Comparison of ENCODE assay signal across 24 cellular contexts in the genomic region with DNA sequence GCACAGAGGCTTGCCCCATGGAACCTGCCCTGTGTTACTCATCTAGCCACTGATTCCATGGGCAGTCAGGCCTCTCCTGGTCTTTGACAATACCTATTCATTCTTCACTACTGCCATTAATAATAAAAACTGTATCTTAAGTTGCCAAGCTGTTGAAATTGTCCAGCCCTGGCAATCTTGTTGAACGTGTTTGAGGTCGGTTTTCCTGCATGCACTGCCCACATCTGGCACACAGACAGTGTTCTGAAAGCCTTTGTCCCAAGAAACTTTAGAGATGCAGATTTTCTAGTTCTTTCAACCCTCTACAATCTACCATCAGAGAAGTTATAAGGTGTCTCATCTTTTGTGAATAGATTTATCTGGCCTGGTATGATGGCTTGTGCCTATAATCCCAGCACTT.
DNase-seq lines count a peak whose midpoint lies in the region; ATAC-seq, FAIRE-seq and TF ChIP-seq lines count a peak whose summit lies in the region.
"Had no signal": no experiment of that assay in that cellular context is flagged by ENCODE, and none has a peak within 500 bp of the region (broad histone marks: within the 10 kb centered on the region; RNA-seq: fewer than 3 reads in every experiment).

No MANE protein-coding gene starts in this region.

- CTCF ChIA-PET in K562 (lab: Yijun Ruan, JAX; ENCODE audit: low intra/inter-chr PET ratio): no interaction called here

- H2BK120ac ChIP-seq in neuronal stem cell (ENCODE audit: low read depth, low read length): no peak overlapping the region

- H2BK15ac ChIP-seq in neuronal stem cell (ENCODE audit: low read length): no peak overlapping the region

- H3K4me2 ChIP-seq in K562 (ENCODE audit: insufficient read depth, low read length) (0 out of 2 replicates have a peak overlapping the region, but pooled peaks have one; percentile 37), neuronal stem cell (ENCODE audit: insufficient read depth, low read length, poor library complexity, severe bottlenecking) (no peak overlapping the region)

- H3K9me1 ChIP-seq in K562 (ENCODE audit: control insufficient read depth, insufficient read depth, low read length): no peaks in the 10 kb centered on the region

- no peaks in the 10 kb centered on the region for H3K79me1 ChIP-seq in neuronal stem cell (ENCODE audit: low read depth, low read length)

- no peak for TF ChIP-seq POLR2A in K562 (conservative IDR thresholded peaks at IDR 0.05)

- H3K27me3 ChIP-seq in K562 (ENCODE audit: control insufficient read depth in 2 of 2, insufficient read depth in 2 of 2, low read length in 2 of 2): no peaks in the 10 kb centered on the region
- H3K27me3 ChIP-seq in neuronal stem cell (ENCODE audit: control insufficient read depth in 3 of 3, insufficient read depth in 3 of 3, low read depth in 1 of 3, low read length in 3 of 3): no peaks in the 10 kb centered on the region

- intact Hi-C loops in K562 (cut with micrococcal nuclease): no loop called here

- no peak for TF ChIP-seq RAD21 in K562 (CRISPR knock-in tag; conservative IDR thresholded peaks at IDR 0.05 in 1 of 2, IDR thresholded peaks at IDR 0.05 in 1 of 2)

- ATAC-seq in K562 (peak; percentile 4; the same call in 2 of the 3 replicates), HG03469 (IDR thresholded peaks at IDR 0.05; ENCODE audit: unreplicated experiment) (no peak)

- peak overlapping the region; percentile 76 for H3K18ac ChIP-seq in neuronal stem cell (ENCODE audit: low read length)

- peak overlapping the region in 1 of 2 experiments; percentile 52; a peak in 1 of 4 replicates for H3K9ac ChIP-seq in K562 (ENCODE audit: insufficient read depth in 1 of 2, low read depth in 2 of 2, low read length in 2 of 2)
- H3K9ac ChIP-seq in neuronal stem cell (ENCODE audit: low read depth, low read length, poor library complexity): no peak overlapping the region
- H3K9ac ChIP-seq: GM23248 had no signal

- POLR2A ChIA-PET in K562 (lab: Yijun Ruan, JAX): interaction anchor here (0.7 to 1.2 kb wide), 2 partner anchors 12 to 17 kb away, joined by 4 to 10 read pairs; no protein-coding TSS in a partner anchor

- H2AK5ac ChIP-seq in neuronal stem cell (ENCODE audit: low read depth, low read length): no peak overlapping the region

- DNase-seq in AG10803 (ENCODE audit: low read depth) (peak; percentile 64), HFF-Myc (ENCODE audit: extremely low read depth, low read depth) (peak; percentile 25), K562 (ENCODE audit: extremely low read depth in 1 of 4, low spot score in 3 of 4) (no peak), neuronal stem cell (ENCODE audit: low spot score) (no peak), coronary artery (ENCODE audit: low spot score) (no peak)
- DNase-seq in activated naive CD4-positive, alpha-beta T cell treated with Interleukin-2 at 50 U/mL for 16 hours: no peak
- no peak for DNase-seq in activated naive CD4-positive, alpha-beta T cell (lab: John Stamatoyannopoulos, UW)
- DNase-seq: 8988T; AML-193; Caco-2; CD4-positive, alpha-beta T cell; DMS153; DMS79; GDM1; GM23248; HCEC 1CT; KG1 had no signal

- no peaks in the 10 kb centered on the region for H4K20me1 ChIP-seq in K562 (replicated peaks; ENCODE audit: control insufficient read depth, insufficient read depth, low read length)

- H2AFZ ChIP-seq in K562 (ENCODE audit: low read depth, low read length) (peak overlapping the region; percentile 34; the same call in 1 of the 2 replicates), neuronal stem cell (ENCODE audit: low read length) (no peak overlapping the region)
- H2AFZ ChIP-seq: GM23248 had no signal

- no peak overlapping the region for H3K4me3 ChIP-seq in AG10803 (ENCODE audit: low read length)
- H3K4me3 ChIP-seq in HFF-Myc (replicated peaks; ENCODE audit: low read depth, low read length): no peak overlapping the region
- H3K4me3 ChIP-seq in K562: no peak overlapping the region
- H3K4me3 ChIP-seq in neuronal stem cell (ENCODE audit: low read length in 2 of 2): no peak overlapping the region
- no peak overlapping the region for H3K4me3 ChIP-seq in coronary artery
- H3K4me3 ChIP-seq: GM23248 had no signal

- H3K4ac ChIP-seq in neuronal stem cell (ENCODE audit: low read length): no peak overlapping the region

- in situ Hi-C loops in K562 (cut with MboI): no loop called here

- BruUV-seq in K562 (replicated peaks; lab: Mats Ljungman, UMichigan): no TSS peak

- H3K79me2 ChIP-seq in K562 (ENCODE audit: control insufficient read depth, insufficient read depth, low read length): peaks cover 38% of the 10 kb centered on the region

- peak overlapping the region; percentile 65 for H3K23ac ChIP-seq in neuronal stem cell (ENCODE audit: low read depth, low read length, poor library complexity)

- H3K27ac ChIP-seq in K562 (ENCODE audit: extremely low read depth, low read depth, low read length) (peak overlapping the region; percentile 55), neuronal stem cell (replicated peaks; ENCODE audit: low read length) (no peak overlapping the region), coronary artery (no peak overlapping the region)
- H3K27ac ChIP-seq: C4-2B, GM23248, HL-60 had no signal

- no peak for FAIRE-seq in K562 (lab: Jason Lieb, UNC)
- FAIRE-seq: D721Med, GM12892, GM18507, H54 had no signal

- TF ChIP-seq CTCF in AG10803 (conservative IDR thresholded peaks at IDR 0.05; ENCODE audit: low read length): no peak
- no peak for TF ChIP-seq CTCF in HFF-Myc (IDR thresholded peaks at IDR 0.05; ENCODE audit: low read depth, low read length, missing control alignments)
- TF ChIP-seq CTCF in K562 (IDR thresholded peaks at IDR 0.05 in 2 of 3, conservative IDR thresholded peaks at IDR 0.05 in 1 of 3; ENCODE audit: insufficient read depth in 2 of 3, low read depth in 1 of 3, low read length in 3 of 3): no peak
- TF ChIP-seq CTCF in coronary artery (IDR thresholded peaks at IDR 0.05): no peak

- no peak overlapping the region for H4K91ac ChIP-seq in neuronal stem cell (ENCODE audit: low read depth, low read length, poor library complexity)

- WGBS in K562 (ENCODE audit: insufficient coverage, low coverage, missing lambda C conversion rate): 4% methylated on average over 2 of the region's 2 CpGs
- no CpG with 5 or more reads among the region's 2 CpGs for WGBS in neuronal stem cell (ENCODE audit: extremely low coverage in 2 of 2, insufficient read length in 2 of 2, insufficient replicate concordance in 1 of 2), 2 donors

- H3K36me3 ChIP-seq in K562 (ENCODE audit: control insufficient read depth, insufficient read depth, low read length): no peaks in the 10 kb centered on the region; the same call in 2 of the 3 replicates
- H3K36me3 ChIP-seq in neuronal stem cell (replicated peaks in 1 of 2; ENCODE audit: control insufficient read depth in 2 of 2, insufficient read depth in 2 of 2, low read length in 2 of 2): no peaks in the 10 kb centered on the region

- H3K4me1 ChIP-seq in K562 (replicated peaks in 1 of 2; ENCODE audit: control insufficient read depth in 2 of 2, insufficient read depth in 2 of 2, low read length in 2 of 2) (peaks cover 6 to 7% of the 10 kb centered on the region in 2 experiments; a peak in 3 of 5 replicates), neuronal stem cell (ENCODE audit: control insufficient read depth in 2 of 2, insufficient read depth in 1 of 2, low read depth in 1 of 2, low read length in 2 of 2) (peaks cover 0 to 2% of the 10 kb centered on the region in 2 donors)
- H3K4me1 ChIP-seq: Caco-2 had no signal

- no peak for TF ChIP-seq EP300 in K562 (IDR thresholded peaks at IDR 0.05; ENCODE audit: low read length)

- H3K14ac ChIP-seq in neuronal stem cell (ENCODE audit: low read length): no peak overlapping the region

- H4K8ac ChIP-seq in neuronal stem cell (ENCODE audit: low read depth, low read length): peak overlapping the region; percentile 65

- H2BK12ac ChIP-seq in neuronal stem cell (ENCODE audit: low read length): no peak overlapping the region

- H3K9me3 ChIP-seq in K562 (replicated peaks; ENCODE audit: control insufficient read depth, insufficient read depth, low read depth, low read length): 0 out of 2 replicates have a peak, but pooled peaks cover 2% of the 10 kb centered on the region
- no peaks in the 10 kb centered on the region for H3K9me3 ChIP-seq in neuronal stem cell (replicated peaks in 1 of 2; ENCODE audit: control insufficient read depth in 2 of 2, insufficient read depth in 1 of 2, low read depth in 1 of 2, low read length in 2 of 2)
- H3K9me3 ChIP-seq: Caco-2 had no signal

- H2BK5ac ChIP-seq in neuronal stem cell (ENCODE audit: low read length): no peak overlapping the region

TF ChIP-seq in K562, 482 proteins besides CTCF, POLR2A, EP300 and RAD21 (continues in another document):
- TF ChIP-seq JUNB (CRISPR knock-in tag; conservative IDR thresholded peaks at IDR 0.05) (no peak), STAT5A (IDR thresholded peaks at IDR 0.05; ENCODE audit: borderline replicate concordance, low read length) (no peak), MTA1 (IDR thresholded peaks at IDR 0.05; ENCODE audit: borderline replicate concordance) (no peak), ZKSCAN3 (CRISPR knock-in tag; IDR thresholded peaks at IDR 0.05) (no peak), TCF7L2 (IDR thresholded peaks at IDR 0.05; ENCODE audit: low read depth, low read length) (no peak), TGIF2 (CRISPR knock-in tag; IDR thresholded peaks at IDR 0.05) (no peak), PRMT5 (CRISPR knock-in tag; IDR thresholded peaks at IDR 0.05) (no peak), HDAC6 (IDR thresholded peaks at IDR 0.05; ENCODE audit: low read depth, low read length) (no peak), BCOR (IDR thresholded peaks at IDR 0.05) (no peak), ZNF408 (CRISPR knock-in tag; IDR thresholded peaks at IDR 0.05; ENCODE audit: low read depth) (no peak), MYBL2 (IDR thresholded peaks at IDR 0.05; ENCODE audit: low read depth) (no peak), MYBL2 (CRISPR knock-in tag; IDR thresholded peaks at IDR 0.05; ENCODE audit: borderline replicate concordance) (no peak)
- TF ChIP-seq, protein P1, sequence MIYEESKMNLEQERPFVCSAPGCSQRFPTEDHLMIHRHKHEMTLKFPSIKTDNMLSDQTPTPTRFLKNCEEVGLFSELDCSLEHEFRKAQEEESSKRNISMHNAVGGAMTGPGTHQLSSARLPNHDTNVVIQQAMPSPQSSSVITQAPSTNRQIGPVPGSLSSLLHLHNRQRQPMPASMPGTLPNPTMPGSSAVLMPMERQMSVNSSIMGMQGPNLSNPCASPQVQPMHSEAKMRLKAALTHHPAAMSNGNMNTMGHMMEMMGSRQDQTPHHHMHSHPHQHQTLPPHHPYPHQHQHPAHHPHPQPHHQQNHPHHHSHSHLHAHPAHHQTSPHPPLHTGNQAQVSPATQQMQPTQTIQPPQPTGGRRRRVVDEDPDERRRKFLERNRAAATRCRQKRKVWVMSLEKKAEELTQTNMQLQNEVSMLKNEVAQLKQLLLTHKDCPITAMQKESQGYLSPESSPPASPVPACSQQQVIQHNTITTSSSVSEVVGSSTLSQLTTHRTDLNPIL (CRISPR knock-in tag; IDR thresholded peaks at IDR 0.05): no peak

Comparison
In these comparisons a context has a peak if more than half of its experiments do, and no peak if none do; other contexts are left out.
1. DNase-seq: peak in AG10803 (single experiment) and HFF-Myc (single experiment); none in K562 (0 of 4), neuronal stem cell (single experiment), coronary artery (single experiment), activated naive CD4-positive, alpha-beta T cell treated with Interleukin-2 at 50 U/mL for 16 hours (single experiment) and activated naive CD4-positive, alpha-beta T cell (0 of 4).